ENCODE assay signal across 1 cellular context in the genomic region with DNA sequence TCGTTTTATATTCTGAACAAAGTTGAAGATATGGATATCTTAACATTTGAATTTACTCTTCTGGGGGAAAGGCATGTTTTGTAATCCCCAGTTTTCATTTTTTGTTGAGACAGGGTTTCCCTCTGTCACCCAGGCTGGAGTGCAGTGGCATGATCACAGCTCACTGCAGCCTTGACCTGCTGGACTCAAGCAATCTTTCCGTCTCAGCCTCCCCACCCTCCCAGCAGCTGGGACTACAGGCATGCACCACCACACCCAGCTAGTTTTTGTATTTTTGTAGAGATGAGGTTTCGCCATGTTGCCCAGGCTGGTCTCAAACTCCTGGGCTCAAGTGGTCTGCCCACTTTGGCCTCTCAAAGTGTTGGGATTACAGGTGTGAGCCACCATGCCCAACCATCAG.
TF ChIP-seq lines count a peak whose summit lies in the region.

No MANE protein-coding gene starts in this region.

TF ChIP-seq in HepG2, 621 proteins besides CTCF, POLR2A, EP300 and RAD21 (continued from another document):
- peak; percentile 56; the same call in 1 of the 2 replicates for TF ChIP-seq ZNF362 (CRISPR knock-in tag; IDR thresholded peaks at IDR 0.05; ENCODE audit: borderline replicate concordance)
- TF ChIP-seq ARID4A (CRISPR knock-in tag; IDR thresholded peaks at IDR 0.05; ENCODE audit: borderline replicate concordance), result peak; percentile 74; the same call in 1 of the 2 replicates
- 0 out of 2 replicates have a peak, but pooled peaks have one; percentile 24 for TF ChIP-seq HNRNPL (IDR thresholded peaks at IDR 0.05; ENCODE audit: low read depth, low read length)
- 0 out of 2 replicates have a peak, but pooled peaks have one; percentile 14 for TF ChIP-seq POGZ (CRISPR knock-in tag; IDR thresholded peaks at IDR 0.05)
- TF ChIP-seq ZBTB33 (CRISPR knock-in tag; IDR thresholded peaks at IDR 0.05), result 0 out of 2 replicates have a peak, but pooled peaks have one; percentile 20
- TF ChIP-seq ZNF292 (CRISPR knock-in tag; IDR thresholded peaks at IDR 0.05; ENCODE audit: borderline replicate concordance, low read depth), result peak; percentile 79
- TF ChIP-seq DRAP1 (CRISPR knock-in tag; IDR thresholded peaks at IDR 0.05), result 0 out of 2 replicates have a peak, but pooled peaks have one; percentile 42
- TF ChIP-seq, protein P1, sequence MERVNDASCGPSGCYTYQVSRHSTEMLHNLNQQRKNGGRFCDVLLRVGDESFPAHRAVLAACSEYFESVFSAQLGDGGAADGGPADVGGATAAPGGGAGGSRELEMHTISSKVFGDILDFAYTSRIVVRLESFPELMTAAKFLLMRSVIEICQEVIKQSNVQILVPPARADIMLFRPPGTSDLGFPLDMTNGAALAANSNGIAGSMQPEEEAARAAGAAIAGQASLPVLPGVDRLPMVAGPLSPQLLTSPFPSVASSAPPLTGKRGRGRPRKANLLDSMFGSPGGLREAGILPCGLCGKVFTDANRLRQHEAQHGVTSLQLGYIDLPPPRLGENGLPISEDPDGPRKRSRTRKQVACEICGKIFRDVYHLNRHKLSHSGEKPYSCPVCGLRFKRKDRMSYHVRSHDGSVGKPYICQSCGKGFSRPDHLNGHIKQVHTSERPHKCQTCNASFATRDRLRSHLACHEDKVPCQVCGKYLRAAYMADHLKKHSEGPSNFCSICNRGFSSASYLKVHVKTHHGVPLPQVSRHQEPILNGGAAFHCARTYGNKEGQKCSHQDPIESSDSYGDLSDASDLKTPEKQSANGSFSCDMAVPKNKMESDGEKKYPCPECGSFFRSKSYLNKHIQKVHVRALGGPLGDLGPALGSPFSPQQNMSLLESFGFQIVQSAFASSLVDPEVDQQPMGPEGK (CRISPR knock-in tag; IDR thresholded peaks at IDR 0.05), result peak; percentile 62
- TF ChIP-seq, protein P2, sequence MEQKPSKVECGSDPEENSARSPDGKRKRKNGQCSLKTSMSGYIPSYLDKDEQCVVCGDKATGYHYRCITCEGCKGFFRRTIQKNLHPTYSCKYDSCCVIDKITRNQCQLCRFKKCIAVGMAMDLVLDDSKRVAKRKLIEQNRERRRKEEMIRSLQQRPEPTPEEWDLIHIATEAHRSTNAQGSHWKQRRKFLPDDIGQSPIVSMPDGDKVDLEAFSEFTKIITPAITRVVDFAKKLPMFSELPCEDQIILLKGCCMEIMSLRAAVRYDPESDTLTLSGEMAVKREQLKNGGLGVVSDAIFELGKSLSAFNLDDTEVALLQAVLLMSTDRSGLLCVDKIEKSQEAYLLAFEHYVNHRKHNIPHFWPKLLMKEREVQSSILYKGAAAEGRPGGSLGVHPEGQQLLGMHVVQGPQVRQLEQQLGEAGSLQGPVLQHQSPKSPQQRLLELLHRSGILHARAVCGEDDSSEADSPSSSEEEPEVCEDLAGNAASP (CRISPR knock-in tag; IDR thresholded peaks at IDR 0.05; ENCODE audit: borderline replicate concordance), result peak; percentile 40; the same call in 1 of the 2 replicates
- TF ChIP-seq, protein P3, sequence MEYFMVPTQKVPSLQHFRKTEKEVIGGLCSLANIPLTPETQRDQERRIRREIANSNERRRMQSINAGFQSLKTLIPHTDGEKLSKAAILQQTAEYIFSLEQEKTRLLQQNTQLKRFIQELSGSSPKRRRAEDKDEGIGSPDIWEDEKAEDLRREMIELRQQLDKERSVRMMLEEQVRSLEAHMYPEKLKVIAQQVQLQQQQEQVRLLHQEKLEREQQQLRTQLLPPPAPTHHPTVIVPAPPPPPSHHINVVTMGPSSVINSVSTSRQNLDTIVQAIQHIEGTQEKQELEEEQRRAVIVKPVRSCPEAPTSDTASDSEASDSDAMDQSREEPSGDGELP (IDR thresholded peaks at IDR 0.05; ENCODE audit: borderline replicate concordance, low read depth), result peak; percentile 87
- TF ChIP-seq TAF1 (CRISPR knock-in tag; IDR thresholded peaks at IDR 0.05), result peak; percentile 31; the same call in 1 of the 2 replicates
- TF ChIP-seq ZGPAT (CRISPR knock-in tag; IDR thresholded peaks at IDR 0.05), result peak; percentile 50; the same call in 1 of the 2 replicates
- TF ChIP-seq FOXO1 (CRISPR knock-in tag; IDR thresholded peaks at IDR 0.05), result 0 out of 2 replicates have a peak, but pooled peaks have one; percentile 33
- TF ChIP-seq, protein P4, sequence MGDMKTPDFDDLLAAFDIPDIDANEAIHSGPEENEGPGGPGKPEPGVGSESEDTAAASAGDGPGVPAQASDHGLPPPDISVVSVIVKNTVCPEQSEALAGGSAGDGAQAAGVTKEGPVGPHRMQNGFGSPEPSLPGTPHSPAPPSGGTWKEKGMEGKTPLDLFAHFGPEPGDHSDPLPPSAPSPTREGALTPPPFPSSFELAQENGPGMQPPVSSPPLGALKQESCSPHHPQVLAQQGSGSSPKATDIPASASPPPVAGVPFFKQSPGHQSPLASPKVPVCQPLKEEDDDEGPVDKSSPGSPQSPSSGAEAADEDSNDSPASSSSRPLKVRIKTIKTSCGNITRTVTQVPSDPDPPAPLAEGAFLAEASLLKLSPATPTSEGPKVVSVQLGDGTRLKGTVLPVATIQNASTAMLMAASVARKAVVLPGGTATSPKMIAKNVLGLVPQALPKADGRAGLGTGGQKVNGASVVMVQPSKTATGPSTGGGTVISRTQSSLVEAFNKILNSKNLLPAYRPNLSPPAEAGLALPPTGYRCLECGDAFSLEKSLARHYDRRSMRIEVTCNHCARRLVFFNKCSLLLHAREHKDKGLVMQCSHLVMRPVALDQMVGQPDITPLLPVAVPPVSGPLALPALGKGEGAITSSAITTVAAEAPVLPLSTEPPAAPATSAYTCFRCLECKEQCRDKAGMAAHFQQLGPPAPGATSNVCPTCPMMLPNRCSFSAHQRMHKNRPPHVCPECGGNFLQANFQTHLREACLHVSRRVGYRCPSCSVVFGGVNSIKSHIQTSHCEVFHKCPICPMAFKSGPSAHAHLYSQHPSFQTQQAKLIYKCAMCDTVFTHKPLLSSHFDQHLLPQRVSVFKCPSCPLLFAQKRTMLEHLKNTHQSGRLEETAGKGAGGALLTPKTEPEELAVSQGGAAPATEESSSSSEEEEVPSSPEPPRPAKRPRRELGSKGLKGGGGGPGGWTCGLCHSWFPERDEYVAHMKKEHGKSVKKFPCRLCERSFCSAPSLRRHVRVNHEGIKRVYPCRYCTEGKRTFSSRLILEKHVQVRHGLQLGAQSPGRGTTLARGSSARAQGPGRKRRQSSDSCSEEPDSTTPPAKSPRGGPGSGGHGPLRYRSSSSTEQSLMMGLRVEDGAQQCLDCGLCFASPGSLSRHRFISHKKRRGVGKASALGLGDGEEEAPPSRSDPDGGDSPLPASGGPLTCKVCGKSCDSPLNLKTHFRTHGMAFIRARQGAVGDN (CRISPR knock-in tag; IDR thresholded peaks at IDR 0.05), result peak; percentile 59
- TF ChIP-seq ZNF850 (CRISPR knock-in tag; conservative IDR thresholded peaks at IDR 0.05), result 0 out of 2 replicates have a peak, but pooled peaks have one; percentile 33
- TF ChIP-seq SAP130 (CRISPR knock-in tag; IDR thresholded peaks at IDR 0.05; ENCODE audit: low read depth), result peak; percentile 90
- TF ChIP-seq NR2F6 (IDR thresholded peaks at IDR 0.05), result peak; percentile 58
- TF ChIP-seq NR2F6 (CRISPR knock-in tag; IDR thresholded peaks at IDR 0.05), result peak; percentile 80
- TF ChIP-seq HDAC2 (CRISPR knock-in tag; IDR thresholded peaks at IDR 0.05), result peak; percentile 66; the same call in 1 of the 2 replicates
- TF ChIP-seq KAT8 (CRISPR knock-in tag; IDR thresholded peaks at IDR 0.05), result peak; percentile 14; the same call in 1 of the 2 replicates
- TF ChIP-seq IKZF5 (CRISPR knock-in tag; IDR thresholded peaks at IDR 0.05), result peak; percentile 67; the same call in 1 of the 2 replicates
- TF ChIP-seq HDAC1 (CRISPR knock-in tag; IDR thresholded peaks at IDR 0.05), result peak; percentile 66
- TF ChIP-seq MIER2 (CRISPR knock-in tag; IDR thresholded peaks at IDR 0.05), result 0 out of 2 replicates have a peak, but pooled peaks have one; percentile 10
